ENCODE assay signal across 1 cellular context in the genomic region with DNA sequence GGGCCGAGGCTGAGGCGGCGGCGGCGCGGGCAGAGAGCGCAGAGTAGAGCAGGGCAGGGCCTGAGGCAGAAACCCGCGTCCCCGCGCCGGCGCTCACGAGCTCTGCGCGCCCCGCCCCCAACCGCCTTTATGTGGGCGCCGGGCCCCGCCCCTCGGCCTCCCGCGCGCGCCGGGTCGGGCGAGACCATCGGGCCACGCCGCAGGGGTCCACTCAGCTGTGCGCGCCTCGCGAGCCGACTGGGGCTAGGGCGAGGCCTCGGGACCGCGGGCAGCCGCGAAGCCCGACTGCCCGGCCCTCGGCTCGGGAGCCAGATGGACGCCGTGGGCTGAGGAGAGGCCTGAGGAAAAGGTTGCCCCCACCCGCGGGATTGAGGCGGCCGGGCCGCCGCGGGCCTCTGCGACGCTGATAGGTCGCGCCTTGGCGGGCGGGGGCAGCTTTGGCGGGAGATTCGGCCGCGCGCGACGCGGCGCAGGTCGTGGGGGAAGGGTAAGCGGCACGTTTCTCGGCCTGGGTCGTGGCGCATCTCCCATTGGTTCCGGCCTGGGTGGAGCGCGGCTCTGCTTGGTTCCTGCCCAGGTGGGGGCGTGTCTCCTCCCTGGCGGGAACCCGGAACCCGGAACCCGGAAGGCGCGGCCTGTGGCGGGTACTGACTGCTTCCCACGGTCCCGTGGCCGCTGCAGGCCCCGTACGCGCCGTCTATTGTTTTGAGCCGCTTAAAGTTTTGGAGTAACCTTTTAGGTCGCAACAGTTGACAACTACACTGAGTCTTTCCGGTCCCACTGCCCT.
TF ChIP-seq lines count a peak whose summit lies in the region.

A gene (minus strand): TSS at position 104 of the 787 bp plus-strand sequence. CDS start 131 bp downstream, outside the sequence.

TF ChIP-seq in K562, 482 proteins besides CTCF, POLR2A, EP300 and RAD21 (continued from another document and continues in another):
- TF ChIP-seq, protein P1, sequence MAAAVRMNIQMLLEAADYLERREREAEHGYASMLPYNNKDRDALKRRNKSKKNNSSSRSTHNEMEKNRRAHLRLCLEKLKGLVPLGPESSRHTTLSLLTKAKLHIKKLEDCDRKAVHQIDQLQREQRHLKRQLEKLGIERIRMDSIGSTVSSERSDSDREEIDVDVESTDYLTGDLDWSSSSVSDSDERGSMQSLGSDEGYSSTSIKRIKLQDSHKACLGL (CRISPR knock-in tag; IDR thresholded peaks at IDR 0.05; ENCODE audit: borderline replicate concordance, poor library complexity, severe bottlenecking), result no peak
- TF ChIP-seq ELF4 (CRISPR knock-in tag; IDR thresholded peaks at IDR 0.05) (peak; percentile 97), ZBTB8A (IDR thresholded peaks at IDR 0.05; ENCODE audit: partially characterized antibody) (no peak), ZNF408 (CRISPR knock-in tag; IDR thresholded peaks at IDR 0.05; ENCODE audit: low read depth) (no peak), TEAD4 (IDR thresholded peaks at IDR 0.05; ENCODE audit: low read length) (peak; percentile 50), TEAD4 (CRISPR knock-in tag; IDR thresholded peaks at IDR 0.05; ENCODE audit: borderline replicate concordance) (no peak), PHF8 (IDR thresholded peaks at IDR 0.05; ENCODE audit: borderline replicate concordance, low read length) (peak; percentile 72), FOXM1 (IDR thresholded peaks at IDR 0.05; ENCODE audit: low read depth) (no peak), FOXM1 (CRISPR knock-in tag; IDR thresholded peaks at IDR 0.05; ENCODE audit: low read depth) (peak; percentile 91; the same call in 1 of the 2 replicates), MEF2A (IDR thresholded peaks at IDR 0.05; ENCODE audit: control insufficient read depth, low read depth, low read length) (no peak), HNRNPH1 (optimal IDR thresholded peaks at IDR 0.05; ENCODE audit: low read depth, low read length) (no peak), ELF1 (tag; IDR thresholded peaks at IDR 0.05) (peak; percentile 100), ZNF354B (CRISPR knock-in tag; IDR thresholded peaks at IDR 0.05) (no peak), KLF1 (tag; IDR thresholded peaks at IDR 0.05) (0 out of 2 replicates have a peak, but pooled peaks have one; percentile 65), KAT8 (IDR thresholded peaks at IDR 0.05; ENCODE audit: low read depth) (no peak; the same call in 1 of the 2 replicates), ZNF324 (CRISPR knock-in tag; IDR thresholded peaks at IDR 0.05) (no peak), NCOR1 (IDR thresholded peaks at IDR 0.05) (peak; percentile 70), EGR1 (conservative IDR thresholded peaks at IDR 0.05) (peak; percentile 79), ADNP (tag; IDR thresholded peaks at IDR 0.05) (no peak), CBX1 (IDR thresholded peaks at IDR 0.05; ENCODE audit: low read depth) (no peak), ZNF717 (CRISPR knock-in tag; IDR thresholded peaks at IDR 0.05) (no peak), MCM5 (IDR thresholded peaks at IDR 0.05; ENCODE audit: low read depth) (no peak), MTA1 (IDR thresholded peaks at IDR 0.05; ENCODE audit: borderline replicate concordance) (no peak), CREB1 (IDR thresholded peaks at IDR 0.05) (peak; percentile 71; the same call in 1 of the 2 replicates), CREB1 (CRISPR knock-in tag; IDR thresholded peaks at IDR 0.05) (peak; percentile 86; the same call in 1 of the 2 replicates), ZZZ3 (IDR thresholded peaks at IDR 0.05) (peak; percentile 84; the same call in 1 of the 2 replicates), CREBBP (IDR thresholded peaks at IDR 0.05; ENCODE audit: low read depth, low read length) (no peak), ERF (CRISPR knock-in tag; IDR thresholded peaks at IDR 0.05) (0 out of 2 replicates have a peak, but pooled peaks have one; percentile 6), RBM39 (optimal IDR thresholded peaks at IDR 0.05; ENCODE audit: low read depth, low read length) (no peak), ATF1 (CRISPR knock-in tag; IDR thresholded peaks at IDR 0.05) (peak; percentile 32; the same call in 1 of the 2 replicates), ATF1 (tag; IDR thresholded peaks at IDR 0.05) (peak; percentile 95), ZNF589 (CRISPR knock-in tag; IDR thresholded peaks at IDR 0.05; ENCODE audit: low read depth) (0 out of 2 replicates have a peak, but pooled peaks have one; percentile 26), MCM3 (IDR thresholded peaks at IDR 0.05) (no peak), ZNF444 (CRISPR knock-in tag; IDR thresholded peaks at IDR 0.05) (no peak), CAMTA2 (CRISPR knock-in tag; conservative IDR thresholded peaks at IDR 0.05) (0 out of 2 replicates have a peak, but pooled peaks have one; percentile 40), ZNF23 (CRISPR knock-in tag; IDR thresholded peaks at IDR 0.05) (no peak), PHF20 (IDR thresholded peaks at IDR 0.05; ENCODE audit: partially characterized antibody) (peak; percentile 96), NONO (IDR thresholded peaks at IDR 0.05; ENCODE audit: low read depth in 2 of 2, low read length in 1 of 2) (peak in 1 of 2 experiments; percentile 99; a peak in 2 of 4 replicates), ZBTB17 (CRISPR knock-in tag; IDR thresholded peaks at IDR 0.05) (no peak), TAF15 (IDR thresholded peaks at IDR 0.05; ENCODE audit: low read depth, low read length) (no peak), ZNF143 (CRISPR knock-in tag; IDR thresholded peaks at IDR 0.05) (no peak), ZNF644 (tag; IDR thresholded peaks at IDR 0.05; ENCODE audit: low read depth) (peak; percentile 74; the same call in 1 of the 2 replicates)
- TF ChIP-seq, protein P2, sequence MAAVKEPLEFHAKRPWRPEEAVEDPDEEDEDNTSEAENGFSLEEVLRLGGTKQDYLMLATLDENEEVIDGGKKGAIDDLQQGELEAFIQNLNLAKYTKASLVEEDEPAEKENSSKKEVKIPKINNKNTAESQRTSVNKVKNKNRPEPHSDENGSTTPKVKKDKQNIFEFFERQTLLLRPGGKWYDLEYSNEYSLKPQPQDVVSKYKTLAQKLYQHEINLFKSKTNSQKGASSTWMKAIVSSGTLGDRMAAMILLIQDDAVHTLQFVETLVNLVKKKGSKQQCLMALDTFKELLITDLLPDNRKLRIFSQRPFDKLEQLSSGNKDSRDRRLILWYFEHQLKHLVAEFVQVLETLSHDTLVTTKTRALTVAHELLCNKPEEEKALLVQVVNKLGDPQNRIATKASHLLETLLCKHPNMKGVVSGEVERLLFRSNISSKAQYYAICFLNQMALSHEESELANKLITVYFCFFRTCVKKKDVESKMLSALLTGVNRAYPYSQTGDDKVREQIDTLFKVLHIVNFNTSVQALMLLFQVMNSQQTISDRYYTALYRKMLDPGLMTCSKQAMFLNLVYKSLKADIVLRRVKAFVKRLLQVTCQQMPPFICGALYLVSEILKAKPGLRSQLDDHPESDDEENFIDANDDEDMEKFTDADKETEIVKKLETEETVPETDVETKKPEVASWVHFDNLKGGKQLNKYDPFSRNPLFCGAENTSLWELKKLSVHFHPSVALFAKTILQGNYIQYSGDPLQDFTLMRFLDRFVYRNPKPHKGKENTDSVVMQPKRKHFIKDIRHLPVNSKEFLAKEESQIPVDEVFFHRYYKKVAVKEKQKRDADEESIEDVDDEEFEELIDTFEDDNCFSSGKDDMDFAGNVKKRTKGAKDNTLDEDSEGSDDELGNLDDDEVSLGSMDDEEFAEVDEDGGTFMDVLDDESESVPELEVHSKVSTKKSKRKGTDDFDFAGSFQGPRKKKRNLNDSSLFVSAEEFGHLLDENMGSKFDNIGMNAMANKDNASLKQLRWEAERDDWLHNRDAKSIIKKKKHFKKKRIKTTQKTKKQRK (IDR thresholded peaks at IDR 0.05; ENCODE audit: borderline replicate concordance, low read depth, low read length), result no peak
- TF ChIP-seq, protein P3, sequence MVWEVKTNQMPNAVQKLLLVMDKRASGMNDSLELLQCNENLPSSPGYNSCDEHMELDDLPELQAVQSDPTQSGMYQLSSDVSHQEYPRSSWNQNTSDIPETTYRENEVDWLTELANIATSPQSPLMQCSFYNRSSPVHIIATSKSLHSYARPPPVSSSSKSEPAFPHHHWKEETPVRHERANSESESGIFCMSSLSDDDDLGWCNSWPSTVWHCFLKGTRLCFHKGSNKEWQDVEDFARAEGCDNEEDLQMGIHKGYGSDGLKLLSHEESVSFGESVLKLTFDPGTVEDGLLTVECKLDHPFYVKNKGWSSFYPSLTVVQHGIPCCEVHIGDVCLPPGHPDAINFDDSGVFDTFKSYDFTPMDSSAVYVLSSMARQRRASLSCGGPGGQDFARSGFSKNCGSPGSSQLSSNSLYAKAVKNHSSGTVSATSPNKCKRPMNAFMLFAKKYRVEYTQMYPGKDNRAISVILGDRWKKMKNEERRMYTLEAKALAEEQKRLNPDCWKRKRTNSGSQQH (CRISPR knock-in tag; IDR thresholded peaks at IDR 0.05), result no peak
- TF ChIP-seq, protein P4, sequence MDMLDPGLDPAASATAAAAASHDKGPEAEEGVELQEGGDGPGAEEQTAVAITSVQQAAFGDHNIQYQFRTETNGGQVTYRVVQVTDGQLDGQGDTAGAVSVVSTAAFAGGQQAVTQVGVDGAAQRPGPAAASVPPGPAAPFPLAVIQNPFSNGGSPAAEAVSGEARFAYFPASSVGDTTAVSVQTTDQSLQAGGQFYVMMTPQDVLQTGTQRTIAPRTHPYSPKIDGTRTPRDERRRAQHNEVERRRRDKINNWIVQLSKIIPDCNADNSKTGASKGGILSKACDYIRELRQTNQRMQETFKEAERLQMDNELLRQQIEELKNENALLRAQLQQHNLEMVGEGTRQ (CRISPR knock-in tag; IDR thresholded peaks at IDR 0.05), result no peak
- TF ChIP-seq, protein P5, sequence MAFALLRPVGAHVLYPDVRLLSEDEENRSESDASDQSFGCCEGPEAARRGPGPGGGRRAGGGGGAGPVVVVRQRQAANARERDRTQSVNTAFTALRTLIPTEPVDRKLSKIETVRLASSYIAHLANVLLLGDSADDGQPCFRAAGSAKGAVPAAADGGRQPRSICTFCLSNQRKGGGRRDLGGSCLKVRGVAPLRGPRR (CRISPR knock-in tag; IDR thresholded peaks at IDR 0.05), result no peak
- TF ChIP-seq, protein P6, sequence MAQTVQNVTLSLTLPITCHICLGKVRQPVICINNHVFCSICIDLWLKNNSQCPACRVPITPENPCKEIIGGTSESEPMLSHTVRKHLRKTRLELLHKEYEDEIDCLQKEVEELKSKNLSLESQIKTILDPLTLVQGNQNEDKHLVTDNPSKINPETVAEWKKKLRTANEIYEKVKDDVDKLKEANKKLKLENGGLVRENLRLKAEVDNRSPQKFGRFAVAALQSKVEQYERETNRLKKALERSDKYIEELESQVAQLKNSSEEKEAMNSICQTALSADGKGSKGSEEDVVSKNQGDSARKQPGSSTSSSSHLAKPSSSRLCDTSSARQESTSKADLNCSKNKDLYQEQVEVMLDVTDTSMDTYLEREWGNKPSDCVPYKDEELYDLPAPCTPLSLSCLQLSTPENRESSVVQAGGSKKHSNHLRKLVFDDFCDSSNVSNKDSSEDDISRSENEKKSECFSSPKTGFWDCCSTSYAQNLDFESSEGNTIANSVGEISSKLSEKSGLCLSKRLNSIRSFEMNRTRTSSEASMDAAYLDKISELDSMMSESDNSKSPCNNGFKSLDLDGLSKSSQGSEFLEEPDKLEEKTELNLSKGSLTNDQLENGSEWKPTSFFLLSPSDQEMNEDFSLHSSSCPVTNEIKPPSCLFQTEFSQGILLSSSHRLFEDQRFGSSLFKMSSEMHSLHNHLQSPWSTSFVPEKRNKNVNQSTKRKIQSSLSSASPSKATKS (CRISPR knock-in tag; IDR thresholded peaks at IDR 0.05), result no peak
- TF ChIP-seq, protein P7, sequence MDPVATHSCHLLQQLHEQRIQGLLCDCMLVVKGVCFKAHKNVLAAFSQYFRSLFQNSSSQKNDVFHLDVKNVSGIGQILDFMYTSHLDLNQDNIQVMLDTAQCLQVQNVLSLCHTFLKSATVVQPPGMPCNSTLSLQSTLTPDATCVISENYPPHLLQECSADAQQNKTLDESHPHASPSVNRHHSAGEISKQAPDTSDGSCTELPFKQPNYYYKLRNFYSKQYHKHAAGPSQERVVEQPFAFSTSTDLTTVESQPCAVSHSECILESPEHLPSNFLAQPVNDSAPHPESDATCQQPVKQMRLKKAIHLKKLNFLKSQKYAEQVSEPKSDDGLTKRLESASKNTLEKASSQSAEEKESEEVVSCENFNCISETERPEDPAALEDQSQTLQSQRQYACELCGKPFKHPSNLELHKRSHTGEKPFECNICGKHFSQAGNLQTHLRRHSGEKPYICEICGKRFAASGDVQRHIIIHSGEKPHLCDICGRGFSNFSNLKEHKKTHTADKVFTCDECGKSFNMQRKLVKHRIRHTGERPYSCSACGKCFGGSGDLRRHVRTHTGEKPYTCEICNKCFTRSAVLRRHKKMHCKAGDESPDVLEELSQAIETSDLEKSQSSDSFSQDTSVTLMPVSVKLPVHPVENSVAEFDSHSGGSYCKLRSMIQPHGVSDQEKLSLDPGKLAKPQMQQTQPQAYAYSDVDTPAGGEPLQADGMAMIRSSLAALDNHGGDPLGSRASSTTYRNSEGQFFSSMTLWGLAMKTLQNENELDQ (CRISPR knock-in tag; IDR thresholded peaks at IDR 0.05; ENCODE audit: borderline replicate concordance), result no peak
- TF ChIP-seq, protein P8, sequence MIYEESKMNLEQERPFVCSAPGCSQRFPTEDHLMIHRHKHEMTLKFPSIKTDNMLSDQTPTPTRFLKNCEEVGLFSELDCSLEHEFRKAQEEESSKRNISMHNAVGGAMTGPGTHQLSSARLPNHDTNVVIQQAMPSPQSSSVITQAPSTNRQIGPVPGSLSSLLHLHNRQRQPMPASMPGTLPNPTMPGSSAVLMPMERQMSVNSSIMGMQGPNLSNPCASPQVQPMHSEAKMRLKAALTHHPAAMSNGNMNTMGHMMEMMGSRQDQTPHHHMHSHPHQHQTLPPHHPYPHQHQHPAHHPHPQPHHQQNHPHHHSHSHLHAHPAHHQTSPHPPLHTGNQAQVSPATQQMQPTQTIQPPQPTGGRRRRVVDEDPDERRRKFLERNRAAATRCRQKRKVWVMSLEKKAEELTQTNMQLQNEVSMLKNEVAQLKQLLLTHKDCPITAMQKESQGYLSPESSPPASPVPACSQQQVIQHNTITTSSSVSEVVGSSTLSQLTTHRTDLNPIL (CRISPR knock-in tag; IDR thresholded peaks at IDR 0.05), result no peak
- TF ChIP-seq, protein P9, sequence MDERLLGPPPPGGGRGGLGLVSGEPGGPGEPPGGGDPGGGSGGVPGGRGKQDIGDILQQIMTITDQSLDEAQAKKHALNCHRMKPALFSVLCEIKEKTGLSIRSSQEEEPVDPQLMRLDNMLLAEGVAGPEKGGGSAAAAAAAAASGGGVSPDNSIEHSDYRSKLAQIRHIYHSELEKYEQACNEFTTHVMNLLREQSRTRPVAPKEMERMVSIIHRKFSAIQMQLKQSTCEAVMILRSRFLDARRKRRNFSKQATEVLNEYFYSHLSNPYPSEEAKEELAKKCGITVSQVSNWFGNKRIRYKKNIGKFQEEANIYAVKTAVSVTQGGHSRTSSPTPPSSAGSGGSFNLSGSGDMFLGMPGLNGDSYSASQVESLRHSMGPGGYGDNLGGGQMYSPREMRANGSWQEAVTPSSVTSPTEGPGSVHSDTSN (CRISPR knock-in tag; IDR thresholded peaks at IDR 0.05; ENCODE audit: low read depth), result no peak
- TF ChIP-seq, protein P9 (tag; conservative IDR thresholded peaks at IDR 0.05; ENCODE audit: low read depth), result no peak
